Comparison of ENCODE assay signal across 21 cellular contexts in genomic region chr1:112316254-112316653, GRCh38.
"Had no signal": no experiment of that assay in that cellular context is flagged by ENCODE, and none has a peak within 500 bp of the region (broad histone marks: within the 10 kb centered on the region; RNA-seq: fewer than 3 reads in every experiment).

No MANE protein-coding gene starts in this region.

- H3K27ac ChIP-seq: left ventricle myocardium inferior, ovary, testis had no signal

- DNase-seq: activated CD4-positive, alpha-beta memory T cell treated with anti-CD3 and anti-CD28 coated beads, Interleukin-2, amount 10 ng/mL, durations not matched to agents 7 days and 5 days; activated CD4-positive, alpha-beta T cell treated with anti-CD3 and anti-CD28 coated beads for 48 hours; activated gamma-delta T cell; activated naive CD4-positive, alpha-beta T cell treated with anti-CD3 and anti-CD28 coated beads, Interleukin-2, amount 50 U/mL, for 16 hours; activated naive CD8-positive, alpha-beta T cell treated with anti-CD3 and anti-CD28 coated beads, Interleukin-2, amount 50 U/mL, for 24 hours; cerebellar nuclear complex; endodermal cell; immature natural killer cell; left ventricle myocardium inferior; mammary epithelial cell; natural killer cell; ovary; stimulated activated CD4-positive, alpha-beta T cell treated with anti-CD3 and anti-CD28 coated beads, Interleukin-1b, Interleukin-23, amount 100 ng/mL, for 48 hours; T1000; testis had no signal

- H3K9me3 Mint-ChIP-seq: activated CD4-positive, alpha-beta memory T cell treated with anti-CD3 and anti-CD28 coated beads, Interleukin-2, amount 10 ng/mL, durations not matched to agents 7 days and 5 days; activated naive CD8-positive, alpha-beta T cell treated with anti-CD3 and anti-CD28 coated beads, Interleukin-2, amount 50 U/mL, for 24 hours; endodermal cell; immature natural killer cell; mesothelial cell of epicardium; natural killer cell; stimulated activated effector memory CD8-positive, alpha-beta T cell treated with anti-CD3 and anti-CD28 coated beads, Interleukin-12 subunit alpha, Interleukin-12 subunit beta, amount 100 ng/mL, for 72 hours; T-helper 1 cell treated with Interleukin-12 subunit alpha and Interleukin-12 subunit beta and Interleukin-4 antibody, amounts not matched to agents 30 μg/mL and 1 μg/mL, for 36 hours; type B pancreatic cell had no signal

- H3K9me3 ChIP-seq: left ventricle myocardium inferior, ovary, prostate gland, testis had no signal

- H3K4me3 Mint-ChIP-seq: activated CD4-positive, alpha-beta memory T cell treated with anti-CD3 and anti-CD28 coated beads, Interleukin-2, amount 10 ng/mL, durations not matched to agents 7 days and 5 days; activated naive CD8-positive, alpha-beta T cell treated with anti-CD3 and anti-CD28 coated beads, Interleukin-2, amount 50 U/mL, for 24 hours; endodermal cell; immature natural killer cell; mesothelial cell of epicardium; natural killer cell; stimulated activated effector memory CD8-positive, alpha-beta T cell treated with anti-CD3 and anti-CD28 coated beads, Interleukin-12 subunit alpha, Interleukin-12 subunit beta, amount 100 ng/mL, for 72 hours; T-helper 1 cell treated with Interleukin-12 subunit alpha and Interleukin-12 subunit beta and Interleukin-4 antibody, amounts not matched to agents 30 μg/mL and 1 μg/mL, for 36 hours had no signal

- H3K4me1 Mint-ChIP-seq: activated CD4-positive, alpha-beta memory T cell treated with anti-CD3 and anti-CD28 coated beads, Interleukin-2, amount 10 ng/mL, durations not matched to agents 7 days and 5 days; activated naive CD8-positive, alpha-beta T cell treated with anti-CD3 and anti-CD28 coated beads, Interleukin-2, amount 50 U/mL, for 24 hours; immature natural killer cell; natural killer cell had no signal

- H3K27me3 ChIP-seq: ovary, testis had no signal

- H3K4me3 ChIP-seq: coronary artery, left ventricle myocardium inferior, ovary, prostate gland, testis had no signal

- H3K36me3 Mint-ChIP-seq: immature natural killer cell; mesothelial cell of epicardium; natural killer cell; stimulated activated effector memory CD8-positive, alpha-beta T cell treated with anti-CD3 and anti-CD28 coated beads, Interleukin-12 subunit alpha, Interleukin-12 subunit beta, amount 100 ng/mL, for 72 hours; type B pancreatic cell had no signal

- H3K36me3 ChIP-seq: left ventricle myocardium inferior, ovary, prostate gland had no signal

- H3K27ac Mint-ChIP-seq: activated CD4-positive, alpha-beta memory T cell treated with anti-CD3 and anti-CD28 coated beads, Interleukin-2, amount 10 ng/mL, durations not matched to agents 7 days and 5 days; activated naive CD8-positive, alpha-beta T cell treated with anti-CD3 and anti-CD28 coated beads, Interleukin-2, amount 50 U/mL, for 24 hours; endodermal cell; immature natural killer cell; mesothelial cell of epicardium; natural killer cell; stimulated activated effector memory CD8-positive, alpha-beta T cell treated with anti-CD3 and anti-CD28 coated beads, Interleukin-12 subunit alpha, Interleukin-12 subunit beta, amount 100 ng/mL, for 72 hours; T-helper 1 cell treated with Interleukin-12 subunit alpha and Interleukin-12 subunit beta and Interleukin-4 antibody, amounts not matched to agents 30 μg/mL and 1 μg/mL, for 36 hours had no signal

- H3K4me1 ChIP-seq: testis had no signal

- ATAC-seq: activated naive CD8-positive, alpha-beta T cell treated with anti-CD3 and anti-CD28 coated beads, Interleukin-2, amount 50 U/mL, for 24 hours; natural killer cell; stimulated activated effector memory CD8-positive, alpha-beta T cell treated with anti-CD3 and anti-CD28 coated beads, Interleukin-12 subunit alpha, Interleukin-12 subunit beta, amount 100 ng/mL, for 72 hours had no signal
